27 cellular contexts compared by ENCODE assay signal in the genomic region with DNA sequence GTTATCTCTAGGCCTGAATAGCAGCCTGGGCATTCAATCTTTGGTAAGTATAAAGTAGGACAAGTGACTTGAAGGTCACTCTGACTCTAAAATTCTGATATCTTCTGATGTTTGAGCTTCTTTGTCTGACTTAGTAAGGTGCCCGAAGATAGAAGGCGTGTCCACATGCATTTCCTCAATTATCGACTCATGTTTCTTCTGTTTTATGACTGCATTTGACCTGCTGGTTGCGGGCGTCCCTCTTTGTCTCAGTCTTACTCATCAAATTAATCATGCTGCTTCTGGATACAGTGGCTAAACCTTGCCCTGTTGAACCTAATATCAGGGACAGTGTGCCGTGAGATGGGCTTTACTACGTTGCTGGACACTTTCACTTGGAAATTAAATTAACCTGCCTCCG.
DNase-seq lines count a peak whose midpoint lies in the region; ATAC-seq and TF ChIP-seq lines count a peak whose summit lies in the region.
"Had no signal": no experiment of that assay in that cellular context is flagged by ENCODE, and none has a peak within 500 bp of the region (broad histone marks: within the 10 kb centered on the region; RNA-seq: fewer than 3 reads in every experiment).

No MANE protein-coding gene starts in this region.

- CTCF ChIA-PET in mammary epithelial cell (lab: Charles Lee; ENCODE audit: low non-redundant PET): no interaction called here

- H3K36me3 ChIP-seq in mammary epithelial cell (ENCODE audit: insufficient read depth, low read length) (no peaks in the 10 kb centered on the region), mucosa of descending colon (ENCODE audit: low read depth) (no peaks in the 10 kb centered on the region)
- H3K36me3 ChIP-seq: gastroesophageal sphincter, MG63, pancreas, right lobe of liver, SJCRH30, tibial nerve had no signal

- H2AFZ ChIP-seq in mammary epithelial cell (ENCODE audit: low read depth, low read length): no peak overlapping the region
- H2AFZ ChIP-seq: GM23248 had no signal

- TF ChIP-seq CTCF in mammary epithelial cell (conservative IDR thresholded peaks at IDR 0.05 in 1 of 2, IDR thresholded peaks at IDR 0.05 in 1 of 2; ENCODE audit: extremely low read depth in 1 of 2, insufficient read depth in 1 of 2, low read depth in 1 of 2, low read length in 2 of 2) (no peak), mucosa of descending colon (IDR thresholded peaks at IDR 0.05) (no peak)

- no peaks in the 10 kb centered on the region for H3K79me2 ChIP-seq in mammary epithelial cell (ENCODE audit: insufficient read depth, low read length)

- no peaks in the 10 kb centered on the region for H3K27me3 ChIP-seq in mammary epithelial cell (ENCODE audit: insufficient read depth, low read length)
- H3K27me3 ChIP-seq: gastroesophageal sphincter, MG63, pancreas, right lobe of liver, SJCRH30, tibial nerve had no signal

- H3K9me3 ChIP-seq in mammary epithelial cell (replicated peaks; ENCODE audit: insufficient read depth, low read length) (peaks cover 17% of the 10 kb centered on the region), mucosa of descending colon (no peaks in the 10 kb centered on the region)
- H3K9me3 ChIP-seq: gastroesophageal sphincter, MG63, pancreas, right lobe of liver, SJCRH30, tibial nerve had no signal

- H4K20me1 ChIP-seq in mammary epithelial cell (ENCODE audit: insufficient read depth, low read length): no peaks in the 10 kb centered on the region

- BruUV-seq in mammary epithelial cell (replicated peaks; lab: Mats Ljungman, UMichigan): no TSS peak

- H3K27ac ChIP-seq in mammary epithelial cell (ENCODE audit: insufficient read depth, low read depth, low read length): no peak overlapping the region
- H3K27ac ChIP-seq: coronary artery, gastroesophageal sphincter, GM23248, pancreas, right lobe of liver, SJCRH30, tibial nerve had no signal

- H3K4me2 ChIP-seq in mammary epithelial cell (ENCODE audit: insufficient read depth, low read depth, low read length): no peak overlapping the region

- dilution Hi-C loops in mammary epithelial cell (cut with HindIII; ENCODE audit: low sequenced_read_pairs): no loop called here

- DNase-seq in Caki2 (ENCODE audit: low read depth) (peak; percentile 36), NOMO-1 treated with DMSO at 0.1 percent for 48 hours (lab: John Stamatoyannopoulos, UW; ENCODE audit: unreplicated experiment) (peak; percentile 62), mammary epithelial cell (peak; percentile 74), mucosa of descending colon (peak in 1 of 3 donors; percentile 69)
- DNase-seq in stimulated activated naive CD8-positive, alpha-beta T cell treated with anti-CD3 and anti-CD28 coated beads, Interleukin-15, Interleukin-2, amounts not matched to agents 100 U/mL and 50 U/mL, for 24 hours: no peak
- DNase-seq: activated CD4-positive, alpha-beta T cell treated with anti-CD3 and anti-CD28 coated beads for 1 hour; AML-193; CD4-positive, alpha-beta memory T cell; DMS153; GF-D8; GM23248; hippocampal formation; immature natural killer cell; MG63; NCI-H1436 treated with DMSO at 0.1 percent for 48 hours; nephron progenitor cell; pancreas; right lobe of liver; SJCRH30; stimulated activated CD4-positive, alpha-beta T cell treated with anti-CD3 and anti-CD28 coated beads, Interleukin-15, amount 100 ng/mL, for 24 hours; T-cell had no signal

- intact Hi-C loops in mammary epithelial cell (cut with micrococcal nuclease): no loop called here
- intact Hi-C loops in mucosa of descending colon (cut with DNase I, micrococcal nuclease): no loop called here

- in situ Hi-C loops in Caki2 (cut with HindIII; ENCODE audit: low pct_unique_long_range_greater_than_20kb, low sequenced_read_pairs) (no loop called here), mammary epithelial cell (cut with MboI; ENCODE audit: low sequenced_read_pairs in 2 of 2) (no loop called here)

- WGBS in mammary epithelial cell (ENCODE audit: low coverage, missing lambda C conversion rate): 73% methylated on average over 8 of the region's 8 CpGs

- H3K4me1 ChIP-seq in mammary epithelial cell (ENCODE audit: insufficient read depth, low read length) (no peaks in the 10 kb centered on the region), mucosa of descending colon (ENCODE audit: low read depth) (peaks cover 6% of the 10 kb centered on the region)
- H3K4me1 ChIP-seq: gastroesophageal sphincter, pancreas, right lobe of liver, SJCRH30, tibial nerve had no signal

- peak; percentile 94 for ATAC-seq in mucosa of descending colon
- no peak for ATAC-seq in HG02642 (IDR thresholded peaks at IDR 0.05; ENCODE audit: poor library complexity, unreplicated experiment)
- no peak for ATAC-seq in GM19328 (IDR thresholded peaks at IDR 0.05; ENCODE audit: unreplicated experiment)
- ATAC-seq in stimulated activated naive CD8-positive, alpha-beta T cell treated with anti-CD3 and anti-CD28 coated beads, Interleukin-15, Interleukin-2, amounts not matched to agents 100 U/mL and 50 U/mL, for 24 hours: no peak
- no peak for ATAC-seq in HG02798 (IDR thresholded peaks at IDR 0.05; ENCODE audit: poor library complexity, unreplicated experiment)
- ATAC-seq: gastroesophageal sphincter, pancreas, right lobe of liver, T-cell had no signal

- no peak overlapping the region for H3K4me3 ChIP-seq in mammary epithelial cell (replicated peaks in 1 of 3; ENCODE audit: insufficient read depth in 1 of 3, low read depth in 2 of 3, low read length in 3 of 3)
- H3K4me3 ChIP-seq in mucosa of descending colon: no peak overlapping the region
- H3K4me3 ChIP-seq: coronary artery, gastroesophageal sphincter, GM23248, MG63, pancreas, right lobe of liver, SJCRH30, tibial nerve had no signal

- H3K9ac ChIP-seq in mammary epithelial cell (ENCODE audit: insufficient read depth, low read length): no peak overlapping the region
- H3K9ac ChIP-seq: GM23248 had no signal
